20 cellular contexts compared by ENCODE assay signal in genomic region chr18:13231151-13231550, GRCh38. TPM values are rescaled to one million over a fixed set of nuclear protein-coding genes. Genes with fewer than 3 reads are reported as not detected.
DNase-seq lines count a peak whose midpoint lies in the region; ATAC-seq and TF ChIP-seq lines count a peak whose summit lies in the region.
"Had no signal": no experiment of that assay in that cellular context is flagged by ENCODE, and none has a peak within 500 bp of the region (broad histone marks: within the 10 kb centered on the region; RNA-seq: fewer than 3 reads in every experiment).

No MANE protein-coding gene starts in this region.

- no peak overlapping the region for H2AK5ac ChIP-seq in mesenchymal stem cell (ENCODE audit: low read length, severe bottlenecking)

- H3K4me1 ChIP-seq in colonic mucosa (no peaks in the 10 kb centered on the region), mesenchymal stem cell (ENCODE audit: control insufficient read depth, insufficient read depth, low read depth, low read length) (no peaks in the 10 kb centered on the region), psoas muscle (peaks cover 20% of the 10 kb centered on the region), testis (no peaks in the 10 kb centered on the region)
- H3K4me1 ChIP-seq: HAP-1 had no signal

- TF ChIP-seq CTCF in colonic mucosa (IDR thresholded peaks at IDR 0.05) (no peak), psoas muscle (IDR thresholded peaks at IDR 0.05) (no peak), testis (IDR thresholded peaks at IDR 0.05) (no peak)

- H3K79me1 ChIP-seq in mesenchymal stem cell (replicated peaks; ENCODE audit: low read length, poor library complexity, severe bottlenecking) = no peaks in the 10 kb centered on the region

- H2AFZ ChIP-seq in mesenchymal stem cell (ENCODE audit: low read depth, low read length) = no peak overlapping the region

- H2BK120ac ChIP-seq in mesenchymal stem cell (ENCODE audit: low read depth, low read length) = no peak overlapping the region

- no peaks in the 10 kb centered on the region for H3K36me3 Mint-ChIP-seq in activated T-cell treated with anti-CD3 and anti-CD28 coated beads, Interleukin-2, amount 50 U/mL, for 24 hours (ENCODE audit: low read depth)
- H3K36me3 Mint-ChIP-seq: CD4-positive, CD25-positive, alpha-beta regulatory T cell; CD8-positive, alpha-beta memory T cell had no signal

- no peaks in the 10 kb centered on the region for H3K27me3 ChIP-seq in colonic mucosa
- H3K27me3 ChIP-seq in mesenchymal stem cell (ENCODE audit: control insufficient read depth in 1 of 2, insufficient read depth in 1 of 2, low read length in 2 of 2) = peaks cover 8 to 32% of the 10 kb centered on the region in 2 experiments
- no peaks in the 10 kb centered on the region for H3K27me3 ChIP-seq in psoas muscle (ENCODE audit: insufficient read depth in 3 of 3, low read length in 2 of 3)
- H3K27me3 ChIP-seq in testis = no peaks in the 10 kb centered on the region

- H4K91ac ChIP-seq in mesenchymal stem cell (ENCODE audit: low read length) = no peak overlapping the region

- H3K27me3 Mint-ChIP-seq in activated T-cell treated with anti-CD3 and anti-CD28 coated beads, Interleukin-2, amount 50 U/mL, for 24 hours = no peaks in the 10 kb centered on the region
- H3K27me3 Mint-ChIP-seq: B cell; CD4-positive, CD25-positive, alpha-beta regulatory T cell; CD8-positive, alpha-beta memory T cell had no signal

- H3K4me2 ChIP-seq in mesenchymal stem cell (ENCODE audit: low read length, poor library complexity, severe bottlenecking) = no peak overlapping the region

- H3K36me3 ChIP-seq in colonic mucosa (no peaks in the 10 kb centered on the region), mesenchymal stem cell (ENCODE audit: control insufficient read depth in 1 of 2, insufficient read depth in 2 of 2, low read depth in 1 of 2, low read length in 2 of 2) (no peaks in the 10 kb centered on the region), psoas muscle (ENCODE audit: insufficient read depth in 1 of 2, low read depth in 1 of 2) (no peaks in the 10 kb centered on the region), testis (ENCODE audit: low read depth, missing control alignments) (no peaks in the 10 kb centered on the region)
- H3K36me3 ChIP-seq: HAP-1 had no signal

- H3K27ac ChIP-seq in colonic mucosa = no peak overlapping the region
- no peak overlapping the region for H3K27ac ChIP-seq in mesenchymal stem cell (ENCODE audit: low read length, poor library complexity, severe bottlenecking)
- no peak overlapping the region for H3K27ac ChIP-seq in psoas muscle
- H3K27ac ChIP-seq in testis = no peak overlapping the region

- H3K4me3 ChIP-seq in colonic mucosa (no peak overlapping the region), mesenchymal stem cell (ENCODE audit: insufficient read depth in 1 of 2, low read depth in 1 of 2, low read length in 2 of 2) (no peak overlapping the region), psoas muscle (no peak overlapping the region), testis (no peak overlapping the region)
- H3K4me3 ChIP-seq: GM12878, HAP-1 had no signal

- H3K9me3 Mint-ChIP-seq in activated T-cell treated with anti-CD3 and anti-CD28 coated beads, Interleukin-2, amount 50 U/mL, for 24 hours = no peaks in the 10 kb centered on the region
- H3K9me3 Mint-ChIP-seq: CD4-positive, CD25-positive, alpha-beta regulatory T cell; CD8-positive, alpha-beta memory T cell had no signal

- no peak overlapping the region for H3K14ac ChIP-seq in mesenchymal stem cell (ENCODE audit: low read length in 2 of 2)

- H2BK12ac ChIP-seq in mesenchymal stem cell (ENCODE audit: low read length in 2 of 2) = no peak overlapping the region

- DNase-seq in activated T-cell treated with anti-CD3 and anti-CD28 coated beads, Interleukin-2, amount 50 U/mL, for 24 hours = peak; percentile 12
- DNase-seq in activated T-cell treated with anti-CD3 and anti-CD28 coated beads, Interleukin-2, amount 50 U/mL, for 1 hour = no peak
- DNase-seq in colonic mucosa = peak; percentile 9
- no peak for DNase-seq in mesenchymal stem cell
- peak; percentile 42 for DNase-seq in ureter (ENCODE audit: low spot score)
- no peak for DNase-seq in psoas muscle
- no peak for DNase-seq in testis
- no peak for DNase-seq in SKM-1 (lab: John Stamatoyannopoulos, UW; ENCODE audit: unreplicated experiment)
- DNase-seq: C1 segment of cervical spinal cord; CD4-positive, CD25-positive, alpha-beta regulatory T cell; CD8-positive, alpha-beta memory T cell; COR-L47; DMS 273 treated with DMSO at 0.1 percent for 48 hours; DMS53; DND-41; EL had no signal

- H3K4me1 Mint-ChIP-seq in activated T-cell treated with anti-CD3 and anti-CD28 coated beads, Interleukin-2, amount 50 U/mL, for 24 hours (ENCODE audit: low read depth) = peaks cover 1% of the 10 kb centered on the region
- H3K4me1 Mint-ChIP-seq: B cell; CD8-positive, alpha-beta memory T cell had no signal

- no peak overlapping the region for H3K4me3 Mint-ChIP-seq in activated T-cell treated with anti-CD3 and anti-CD28 coated beads, Interleukin-2, amount 50 U/mL, for 24 hours
- H3K4me3 Mint-ChIP-seq: B cell; CD4-positive, CD25-positive, alpha-beta regulatory T cell; CD8-positive, alpha-beta memory T cell had no signal

- no peak for TF ChIP-seq POLR2A in testis (IDR thresholded peaks at IDR 0.05)

- H3K27ac Mint-ChIP-seq in activated T-cell treated with anti-CD3 and anti-CD28 coated beads, Interleukin-2, amount 50 U/mL, for 24 hours = no peak overlapping the region
- H3K27ac Mint-ChIP-seq: B cell; CD8-positive, alpha-beta memory T cell had no signal

- H3K9me3 ChIP-seq in colonic mucosa = no peaks in the 10 kb centered on the region
- no peaks in the 10 kb centered on the region for H3K9me3 ChIP-seq in mesenchymal stem cell (ENCODE audit: control insufficient read depth, low read length)
- H3K9me3 ChIP-seq in psoas muscle = no peaks in the 10 kb centered on the region
- H3K9me3 ChIP-seq in testis = no peaks in the 10 kb centered on the region
- H3K9me3 ChIP-seq: HAP-1 had no signal

- ATAC-seq in psoas muscle = no peak
- ATAC-seq: GM12878 had no signal

- no peak overlapping the region for H3K4ac ChIP-seq in mesenchymal stem cell (ENCODE audit: low read depth in 1 of 2, low read length in 2 of 2)

- intact Hi-C loops in colonic mucosa (cut with DNase I) (no loop called here), psoas muscle (cut with DNase I) (no loop called here), testis (cut with DNase I; ENCODE audit: low total_unique reads) (no loop called here)

- WGBS in mesenchymal stem cell = 89% methylated on average over 16 of the region's 17 CpGs
- WGBS in psoas muscle, 3 donors = 95 to 98% (median 97%) methylated on average over 17 of the region's 17 CpGs
- WGBS in testis, 2 donors = 96 to 97% methylated on average over 16 to 17 of the region's 17 CpGs

- H3K23ac ChIP-seq in mesenchymal stem cell (ENCODE audit: low read length in 2 of 2) = no peak overlapping the region

- H3K18ac ChIP-seq in mesenchymal stem cell (ENCODE audit: low read depth in 1 of 2, low read length in 2 of 2) = no peak overlapping the region

- no peak overlapping the region for H2BK15ac ChIP-seq in mesenchymal stem cell (ENCODE audit: low read depth, poor library complexity, severe bottlenecking)

- H2BK5ac ChIP-seq in mesenchymal stem cell (ENCODE audit: low read depth, low read length, poor library complexity, severe bottlenecking) = no peak overlapping the region

- H4K8ac ChIP-seq in mesenchymal stem cell (ENCODE audit: low read length) = peak overlapping the region; percentile 2

- H3K9ac ChIP-seq in colonic mucosa (ENCODE audit: low read depth in 2 of 2, low read length in 2 of 2) = no peak overlapping the region
- H3K9ac ChIP-seq in mesenchymal stem cell (ENCODE audit: low read length) = no peak overlapping the region

RNA-seq across cellular contexts. Expression of gene LDLRAD4, which starts 12.6 kb away (rescaled TPM):
- total RNA-seq in colonic mucosa = 10 to 100 TPM; 11.7 to 17.0 TPM
- polyA plus RNA-seq in mesenchymal stem cell (2013, experiment 1 of 2) = 0.23 TPM
- polyA plus RNA-seq in mesenchymal stem cell (2013, experiment 2 of 2) = 0.41 TPM
- total RNA-seq in ureter = 39.7 TPM
- 10 to 100 TPM in 1 of 4 donors, 1 to 10 TPM in 3; 3.8 to 13.9 (median 7.8) TPM for total RNA-seq in psoas muscle
- 1 to 10 TPM; 1.8 to 2.1 (median 2.0) TPM for polyA plus RNA-seq in psoas muscle
- total RNA-seq in testis = 10 to 100 TPM; 25.9 to 42.2 TPM
- 22.0 TPM for polyA plus RNA-seq in testis (ENCODE audit: insufficient read depth, low read depth, low replicate concordance)
- total RNA-seq: G401 had no signal

Comparison
In these comparisons a context has a peak if more than half of its experiments do, and no peak if none do; other contexts are left out.
1. DNase-seq: peak in activated T-cell treated with anti-CD3 and anti-CD28 coated beads, Interleukin-2, amount 50 U/mL, for 24 hours (single experiment), colonic mucosa (single experiment) and ureter (single experiment); none in activated T-cell treated with anti-CD3 and anti-CD28 coated beads, Interleukin-2, amount 50 U/mL, for 1 hour (single experiment), mesenchymal stem cell (single experiment), psoas muscle (0 of 2), testis (single experiment) and SKM-1 (single experiment).